Comparison of ENCODE assay signal across 20 cellular contexts in the genomic region with DNA sequence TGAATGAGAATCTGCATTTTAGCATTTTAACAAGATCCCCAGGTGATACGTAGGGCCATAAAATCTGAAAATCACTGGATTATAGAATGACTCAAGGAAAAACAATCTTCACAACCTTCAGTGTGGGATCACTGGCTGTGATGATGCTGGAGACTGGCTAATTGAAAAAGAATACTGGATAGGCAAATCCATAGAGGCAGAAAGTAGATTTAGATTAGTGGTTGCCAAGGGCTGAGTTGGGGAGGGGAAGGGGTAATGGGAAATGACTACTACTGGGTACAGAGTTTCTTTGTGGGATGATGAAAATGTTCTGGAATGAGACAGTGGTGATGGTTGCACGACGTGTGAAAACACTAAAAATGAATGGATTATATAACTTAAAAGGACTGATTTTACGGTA.
"Had no signal": no experiment of that assay in that cellular context is flagged by ENCODE, and none has a peak within 500 bp of the region (broad histone marks: within the 10 kb centered on the region; RNA-seq: fewer than 3 reads in every experiment).

No MANE protein-coding gene starts in this region.

- H3K27ac Mint-ChIP-seq: activated CD8-positive, alpha-beta T cell treated with anti-CD3 and anti-CD28 coated beads for 36 hours; activated naive CD4-positive, alpha-beta T cell treated with anti-CD3 and anti-CD28 coated beads, Interleukin-2, amount 10 ng/mL, durations not matched to agents 7 days and 5 days; activated naive CD8-positive, alpha-beta T cell treated with anti-CD3 and anti-CD28 coated beads, Interleukin-2, amount 50 U/mL, for 24 hours; activated T-helper 17 cell treated with anti-CD3 and anti-CD28 coated beads, Interleukin-2, amount 50 U/mL, for 72 hours; dendritic cell treated with granulocyte-macrophage colony-stimulating factor and Interleukin-4, amounts not matched to agents 40 ng/mL and 50 ng/mL, for 4 days; mesothelial cell of epicardium; nephron; T-helper 2 cell treated with Interferon-gamma antibody and Interleukin-4, amounts not matched to agents 5 μg/mL and 100 μg/mL, for 36 hours had no signal

- H3K9me3 Mint-ChIP-seq: activated CD8-positive, alpha-beta T cell treated with anti-CD3 and anti-CD28 coated beads for 36 hours; activated naive CD4-positive, alpha-beta T cell treated with anti-CD3 and anti-CD28 coated beads, Interleukin-2, amount 10 ng/mL, durations not matched to agents 7 days and 5 days; activated naive CD8-positive, alpha-beta T cell treated with anti-CD3 and anti-CD28 coated beads, Interleukin-2, amount 50 U/mL, for 24 hours; activated T-helper 17 cell treated with anti-CD3 and anti-CD28 coated beads, Interleukin-2, amount 50 U/mL, for 72 hours; dendritic cell treated with granulocyte-macrophage colony-stimulating factor and Interleukin-4, amounts not matched to agents 40 ng/mL and 50 ng/mL, for 4 days; nephron; T-helper 2 cell treated with Interferon-gamma antibody and Interleukin-4, amounts not matched to agents 5 μg/mL and 100 μg/mL, for 36 hours had no signal

- H3K4me3 Mint-ChIP-seq: activated CD8-positive, alpha-beta T cell treated with anti-CD3 and anti-CD28 coated beads for 36 hours; activated naive CD4-positive, alpha-beta T cell treated with anti-CD3 and anti-CD28 coated beads, Interleukin-2, amount 10 ng/mL, durations not matched to agents 7 days and 5 days; activated naive CD8-positive, alpha-beta T cell treated with anti-CD3 and anti-CD28 coated beads, Interleukin-2, amount 50 U/mL, for 24 hours; activated T-helper 17 cell treated with anti-CD3 and anti-CD28 coated beads, Interleukin-2, amount 50 U/mL, for 72 hours; dendritic cell treated with granulocyte-macrophage colony-stimulating factor and Interleukin-4, amounts not matched to agents 40 ng/mL and 50 ng/mL, for 4 days; mesothelial cell of epicardium; nephron; T-helper 2 cell treated with Interferon-gamma antibody and Interleukin-4, amounts not matched to agents 5 μg/mL and 100 μg/mL, for 36 hours had no signal

- H3K27me3 Mint-ChIP-seq: activated CD8-positive, alpha-beta T cell treated with anti-CD3 and anti-CD28 coated beads for 36 hours; activated naive CD4-positive, alpha-beta T cell treated with anti-CD3 and anti-CD28 coated beads, Interleukin-2, amount 10 ng/mL, durations not matched to agents 7 days and 5 days; activated naive CD8-positive, alpha-beta T cell treated with anti-CD3 and anti-CD28 coated beads, Interleukin-2, amount 50 U/mL, for 24 hours; activated T-helper 17 cell treated with anti-CD3 and anti-CD28 coated beads, Interleukin-2, amount 50 U/mL, for 72 hours; dendritic cell treated with granulocyte-macrophage colony-stimulating factor and Interleukin-4, amounts not matched to agents 40 ng/mL and 50 ng/mL, for 4 days had no signal

- H3K4me1 Mint-ChIP-seq: activated naive CD4-positive, alpha-beta T cell treated with anti-CD3 and anti-CD28 coated beads, Interleukin-2, amount 10 ng/mL, durations not matched to agents 7 days and 5 days; activated T-helper 17 cell treated with anti-CD3 and anti-CD28 coated beads, Interleukin-2, amount 50 U/mL, for 72 hours; nephron had no signal

- DNase-seq: activated CD4-positive, alpha-beta T cell treated with anti-CD3 and anti-CD28 coated beads for 48 hours; activated CD4-positive, CD25-positive, alpha-beta regulatory T cell; activated CD8-positive, alpha-beta T cell treated with anti-CD3 and anti-CD28 coated beads for 36 hours; activated naive CD4-positive, alpha-beta T cell treated with anti-CD3 and anti-CD28 coated beads, Interleukin-2, amount 10 ng/mL, durations not matched to agents 7 days and 5 days; activated naive CD8-positive, alpha-beta T cell treated with anti-CD3 and anti-CD28 coated beads, Interleukin-2, amount 50 U/mL, for 24 hours; activated T-cell treated with anti-CD3 and anti-CD28 coated beads, Interleukin-2, amount 50 U/mL, for 1 hour; anterior cingulate cortex; effector CD8-positive, alpha-beta T cell; left colon; nucleus accumbens; posterior cingulate gyrus; retina; stimulated activated CD8-positive, alpha-beta memory T cell treated with anti-CD3 and anti-CD28 coated beads, Interleukin-4, amount 100 ng/mL, for 48 hours; stimulated activated naive CD4-positive, alpha-beta T cell; substantia nigra had no signal

- ATAC-seq: activated CD8-positive, alpha-beta T cell treated with anti-CD3 and anti-CD28 coated beads for 36 hours; activated naive CD8-positive, alpha-beta T cell treated with anti-CD3 and anti-CD28 coated beads, Interleukin-2, amount 50 U/mL, for 24 hours; activated T-helper 17 cell treated with anti-CD3 and anti-CD28 coated beads, Interleukin-2, amount 50 U/mL, for 72 hours; left colon had no signal
